10 cellular contexts compared by ENCODE assay signal in the genomic region with DNA sequence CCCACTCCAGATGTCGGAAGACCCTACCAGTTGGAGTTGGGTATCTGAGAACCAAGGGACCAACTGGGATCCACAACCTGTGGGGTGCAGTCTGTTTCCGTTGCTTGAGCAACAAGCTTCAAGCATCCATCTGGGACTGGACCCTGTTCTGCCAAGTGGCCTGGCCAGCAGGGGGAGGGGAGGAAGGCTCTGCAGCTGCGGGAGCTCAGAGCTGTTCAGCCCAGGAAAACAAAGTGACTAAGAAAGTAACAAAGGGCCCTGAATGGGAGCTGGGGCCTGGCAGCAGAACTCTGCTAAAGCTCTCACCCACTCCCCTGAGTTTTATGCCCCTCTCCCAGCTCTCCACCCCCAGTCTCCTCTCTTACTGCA. TPM values are rescaled to one million over a fixed set of nuclear protein-coding genes. Genes with fewer than 3 reads are reported as not detected.
A peak's percentile ranks its signal among the peaks of the same experiment; 100 is the strongest.
DNase-seq lines count a peak whose midpoint lies in the region; ATAC-seq, FAIRE-seq and TF ChIP-seq lines count a peak whose summit lies in the region.
"Had no signal": no experiment of that assay in that cellular context is flagged by ENCODE, and none has a peak within 500 bp of the region (broad histone marks: within the 10 kb centered on the region; RNA-seq: fewer than 3 reads in every experiment).

No MANE protein-coding gene starts in this region.

- H3K36me3 Mint-ChIP-seq in astrocyte (ENCODE audit: low read depth, unreplicated experiment) (no peaks in the 10 kb centered on the region), osteocyte (ENCODE audit: unreplicated experiment) (no peaks in the 10 kb centered on the region), natural killer cell (no peaks in the 10 kb centered on the region)
- H3K36me3 Mint-ChIP-seq: IgD-negative memory B cell had no signal

- H3K27me3 ChIP-seq in BJ (ENCODE audit: control insufficient read depth, insufficient read depth, low read length) (no peaks in the 10 kb centered on the region), astrocyte (ENCODE audit: insufficient read depth, low read length) (no peaks in the 10 kb centered on the region)

- TF ChIP-seq CTCF in BJ (IDR thresholded peaks at IDR 0.05; ENCODE audit: insufficient read depth, low read depth, low read length), result peak; percentile 24; the same call in 1 of the 2 replicates
- no peak for TF ChIP-seq CTCF in astrocyte (IDR thresholded peaks at IDR 0.05; ENCODE audit: insufficient read depth, low read depth, low read length)
- peak; percentile 18 for TF ChIP-seq CTCF in osteocyte (IDR thresholded peaks at IDR 0.05)
- no peak for TF ChIP-seq CTCF in natural killer cell (IDR thresholded peaks at IDR 0.05)

- POLR2A ChIA-PET in BJ (lab: Charles Lee), result no interaction called here

- H3K4me2 ChIP-seq in astrocyte (ENCODE audit: low read length), result peak overlapping the region; percentile 17

- H3K27ac Mint-ChIP-seq in astrocyte (ENCODE audit: unreplicated experiment), result no peak overlapping the region
- H3K27ac Mint-ChIP-seq in osteocyte (ENCODE audit: unreplicated experiment), result no peak overlapping the region
- H3K27ac Mint-ChIP-seq in natural killer cell, result no peak overlapping the region
- H3K27ac Mint-ChIP-seq: IgD-negative memory B cell had no signal

- ATAC-seq in left cardiac atrium, result peak; percentile 25 to 44
- no peak for ATAC-seq in natural killer cell
- ATAC-seq: stimulated activated naive CD8-positive, alpha-beta T cell treated with anti-CD3 and anti-CD28 coated beads, Interleukin-15, amount 100 ng/mL, for 72 hours had no signal

- H3K27ac ChIP-seq in astrocyte (ENCODE audit: low read depth, low read length), result no peak overlapping the region

- peaks cover 14% of the 10 kb centered on the region for H4K20me1 ChIP-seq in astrocyte (ENCODE audit: insufficient read depth, low read length)

- CTCF ChIA-PET in BJ (lab: Yijun Ruan, JAX), result interaction anchor here (1.0 to 1.8 kb wide), 5 partner anchors 10 to 249 kb away, joined by 3 to 5 read pairs (median 3); no protein-coding TSS in a partner anchor

- DNase-seq in BJ (ENCODE audit: low read depth) (no peak), astrocyte (ENCODE audit: low read depth) (peak; percentile 56), left cardiac atrium (peak; percentile 57), osteocyte (ENCODE audit: extremely low spot score, unreplicated experiment) (no peak), KBM-7 (no peak), natural killer cell (no peak)
- DNase-seq in activated naive CD4-positive, alpha-beta T cell (lab: John Stamatoyannopoulos, UW), result no peak
- DNase-seq in activated CD4-positive, alpha-beta T cell treated with anti-CD3 and anti-CD28 coated beads for 1 hour, result no peak
- DNase-seq: stimulated activated naive CD8-positive, alpha-beta T cell treated with anti-CD3 and anti-CD28 coated beads, Interleukin-15, amount 100 ng/mL, for 72 hours had no signal

- H3K4me3 ChIP-seq in BJ (ENCODE audit: low read depth, low read length), result no peak overlapping the region
- no peak overlapping the region for H3K4me3 ChIP-seq in astrocyte (ENCODE audit: insufficient read depth, low read depth, low read length)

- H3K36me3 ChIP-seq in BJ (ENCODE audit: control insufficient read depth, insufficient read depth, low read length) (no peaks in the 10 kb centered on the region; the same call in 1 of the 2 replicates), astrocyte (ENCODE audit: insufficient read depth, low read length) (no peaks in the 10 kb centered on the region)

- H3K79me2 ChIP-seq in astrocyte (ENCODE audit: insufficient read depth, low read length), result peaks cover 7% of the 10 kb centered on the region

- no peaks in the 10 kb centered on the region for H3K9me3 ChIP-seq in astrocyte (ENCODE audit: insufficient read depth, low read depth, low read length)

- H3K4me1 ChIP-seq in astrocyte (ENCODE audit: insufficient read depth, low read length), result peaks cover 35% of the 10 kb centered on the region

- no peaks in the 10 kb centered on the region for H3K27me3 Mint-ChIP-seq in astrocyte (ENCODE audit: low read depth, unreplicated experiment)
- no peaks in the 10 kb centered on the region for H3K27me3 Mint-ChIP-seq in osteocyte (ENCODE audit: unreplicated experiment)
- peaks cover 0 to 24% of the 10 kb centered on the region in 2 donors for H3K27me3 Mint-ChIP-seq in natural killer cell (ENCODE audit: low read depth in 2 of 2)

- H2AFZ ChIP-seq in astrocyte (ENCODE audit: low read depth, low read length), result no peak overlapping the region

- H3K9me3 Mint-ChIP-seq in astrocyte (ENCODE audit: unreplicated experiment) (no peaks in the 10 kb centered on the region), osteocyte (ENCODE audit: unreplicated experiment) (no peaks in the 10 kb centered on the region), natural killer cell (no peaks in the 10 kb centered on the region)
- H3K9me3 Mint-ChIP-seq: IgD-negative memory B cell; stimulated activated naive CD8-positive, alpha-beta T cell treated with anti-CD3 and anti-CD28 coated beads, Interleukin-15, amount 100 ng/mL, for 72 hours had no signal

- in situ Hi-C loops in KBM-7 (cut with MboI; ENCODE audit: low pct_unique_long_range_greater_than_20kb, low sequenced_read_pairs), result no loop called here

- H3K4me1 Mint-ChIP-seq in astrocyte (ENCODE audit: low read depth, unreplicated experiment) (peaks cover 51% of the 10 kb centered on the region), osteocyte (ENCODE audit: unreplicated experiment) (peaks cover 31% of the 10 kb centered on the region), natural killer cell (peaks cover 11 to 22% of the 10 kb centered on the region in 2 donors)

- H3K9ac ChIP-seq in astrocyte (ENCODE audit: low read length), result no peak overlapping the region

- H3K4me3 Mint-ChIP-seq in astrocyte (ENCODE audit: unreplicated experiment) (peak overlapping the region; percentile 20), osteocyte (ENCODE audit: unreplicated experiment) (no peak overlapping the region), natural killer cell (no peak overlapping the region)
- H3K4me3 Mint-ChIP-seq: stimulated activated naive CD8-positive, alpha-beta T cell treated with anti-CD3 and anti-CD28 coated beads, Interleukin-15, amount 100 ng/mL, for 72 hours had no signal

- intact Hi-C loops in left cardiac atrium (cut with DNase I) (no loop called here), natural killer cell (cut with micrococcal nuclease) (no loop called here)

- FAIRE-seq in astrocyte (lab: Jason Lieb, UNC), result no peak

RNA-seq across cellular contexts. Expression of a gene that starts 2.7 kb away (rescaled TPM):
- polyA plus RNA-seq in BJ (2011; rRNA removed), result 13.5 and 18.8 TPM in 2 replicates
- 28.9 and 40.9 TPM in 2 replicates for polyA minus RNA-seq in BJ (2011; rRNA and poly(A)+ RNA removed)
- total RNA-seq in astrocyte (28.5 and 34.0 TPM in 2 replicates), left cardiac atrium (10 to 100 TPM in 1 of 2 donors, 1 to 10 TPM in 1; 9.1 to 21.0 TPM), osteocyte (8.1 and 8.3 TPM in 2 replicates), natural killer cell (under 1 TPM; 0.25 to 0.80 (median 0.36) TPM)
- polyA plus RNA-seq: IgD-negative memory B cell had no signal

RNA-seq across cellular contexts. Expression of a gene that starts 17.7 kb away (rescaled TPM):
- 6.4 and 14.2 TPM in 2 replicates for polyA plus RNA-seq in BJ (2011; rRNA removed)
- polyA minus RNA-seq in BJ (2011; rRNA and poly(A)+ RNA removed), result 11.3 and 14.3 TPM in 2 replicates
- total RNA-seq in astrocyte (35.9 and 39.1 TPM in 2 replicates), left cardiac atrium (10 to 100 TPM; 18.3 to 20.1 TPM), osteocyte (36.1 TPM in 2 replicates), natural killer cell (10 to 100 TPM; 21.2 to 27.7 (median 27.4) TPM)

RNA-seq across cellular contexts. Expression of a gene that starts 48.1 kb away (rescaled TPM):
- 0.09 and 0.11 TPM in 2 replicates for polyA plus RNA-seq in BJ (2011; rRNA removed)
- 0.10 TPM in 1 of 2 replicates, not detected in the other for polyA minus RNA-seq in BJ (2011; rRNA and poly(A)+ RNA removed)
- 0.14 TPM in 1 of 2 replicates, not detected in the other for total RNA-seq in astrocyte
- total RNA-seq in left cardiac atrium, result under 1 TPM; 0.50 to 0.68 TPM
- total RNA-seq in osteocyte, result 0.50 and 0.91 TPM in 2 replicates
- 1 to 10 TPM in 2 of 3 donors, under 1 TPM in 1; 0.56 to 4.9 (median 1.7) TPM for total RNA-seq in natural killer cell

Comparison
In these comparisons a context has a peak if more than half of its experiments do, and no peak if none do; other contexts are left out.
1. DNase-seq: peak in astrocyte (single experiment) and left cardiac atrium (single experiment); none in BJ (single experiment), osteocyte (single experiment), KBM-7 (single experiment), activated naive CD4-positive, alpha-beta T cell (0 of 4), natural killer cell (single experiment) and activated CD4-positive, alpha-beta T cell treated with anti-CD3 and anti-CD28 coated beads for 1 hour (single experiment).
2. CTCF ChIP-seq: peak in BJ (single experiment) and osteocyte (single experiment); none in astrocyte (single experiment) and natural killer cell (single experiment).
3. ATAC-seq: peak in left cardiac atrium (2 of 2); none in natural killer cell (0 of 3).